ENCODE assay signal across 16 cellular contexts in genomic region chr1:157106813-157107189, GRCh38. TPM values are rescaled to one million over a fixed set of nuclear protein-coding genes. Genes with fewer than 3 reads are reported as not detected.
DNase-seq lines count a peak whose midpoint lies in the region; ATAC-seq, FAIRE-seq and TF ChIP-seq lines count a peak whose summit lies in the region.
"Had no signal": no experiment of that assay in that cellular context is flagged by ENCODE, and none has a peak within 500 bp of the region (broad histone marks: within the 10 kb centered on the region; RNA-seq: fewer than 3 reads in every experiment).

No MANE protein-coding gene starts in this region.

- POLR2A ChIA-PET in A549 (lab: Yijun Ruan, JAX) (interaction anchor here (1.1 kb wide), 1 partner anchor 15 kb away, joined by 3 read pairs; no protein-coding TSS in a partner anchor), activated B cell treated with CpG ODN at 0.5 μM for 24 hours (lab: Charles Lee) (interaction anchor here (0.7 to 1.9 kb wide), 3 partner anchors 30 to 34 kb away, joined by 3 to 7 read pairs (median 4); partner anchors contain the start of gene ETV3)
- POLR2A ChIA-PET in naive thymus-derived CD4-positive, alpha-beta T cell (lab: Charles Lee) = no interaction called here

- H2BK12ac ChIP-seq in H9 (ENCODE audit: insufficient read length, low read depth, low read length) = no peak overlapping the region

- no peak overlapping the region for H2BK15ac ChIP-seq in H9 (ENCODE audit: low read depth, low read length)

- no peak for TF ChIP-seq RAD21 in A549 (conservative IDR thresholded peaks at IDR 0.05 in 1 of 2, IDR thresholded peaks at IDR 0.05 in 1 of 2)

- TF ChIP-seq EP300 in A549 (IDR thresholded peaks at IDR 0.05) = no peak

- no peaks in the 10 kb centered on the region for H3K79me1 ChIP-seq in H9 (ENCODE audit: insufficient read depth, low read depth, low read length, poor library complexity, severe bottlenecking)

- ATAC-seq in A549 (peak; percentile 9 to 10; a peak in 5 of 6 replicates), activated B cell treated with CpG ODN at 0.5 μM for 24 hours (ENCODE audit: low read depth) (no peak)
- ATAC-seq in naive thymus-derived CD4-positive, alpha-beta T cell = no peak

- 53% methylated on average over 6 of the region's 6 CpGs for WGBS in A549 (ENCODE audit: missing lambda C conversion rate)
- no CpG with 5 or more reads among the region's 6 CpGs for WGBS in H9 (ENCODE audit: extremely low coverage, insufficient read length, low lambda C conversion rate)

- H3K4me1 ChIP-seq in A549 (peaks cover 19% of the 10 kb centered on the region), H9 (ENCODE audit: insufficient read depth, low read length) (no peaks in the 10 kb centered on the region; the same call in 1 of the 2 replicates), neural progenitor cell (peaks cover 16% of the 10 kb centered on the region)
- no peaks in the 10 kb centered on the region for H3K4me1 ChIP-seq in naive thymus-derived CD4-positive, alpha-beta T cell (ENCODE audit: control insufficient read depth in 2 of 2, insufficient read depth in 2 of 2, low read length in 2 of 2)

- DNase-seq in A549 (ENCODE audit: low read depth in 1 of 2, low spot score in 1 of 2) (no peak), H9 (peak; percentile 15), activated B cell treated with CpG ODN at 0.5 μM for 24 hours (no peak), neural progenitor cell (ENCODE audit: low spot score) (no peak), NCI-H446 treated with DMSO at 0.1 percent for 48 hours (lab: John Stamatoyannopoulos, UW) (no peak), NCI-H1105 (lab: John Stamatoyannopoulos, UW) (no peak), H54 (ENCODE audit: insufficient read length, low spot score) (no peak)
- no peak for DNase-seq in naive thymus-derived CD4-positive, alpha-beta T cell
- DNase-seq: activated T-cell treated with anti-CD3 and anti-CD28 coated beads for 4 hours; effector CD4-positive, alpha-beta T cell; KBM-7; NCI-H1436 had no signal

- no peak overlapping the region for H2BK20ac ChIP-seq in H9 (ENCODE audit: low read depth, low read length, poor library complexity, severe bottlenecking)

- H3K9me3 ChIP-seq in A549 (no peaks in the 10 kb centered on the region), H9 (ENCODE audit: control insufficient read depth, low read depth, low read length) (no peaks in the 10 kb centered on the region), neural progenitor cell (ENCODE audit: low read depth) (no peaks in the 10 kb centered on the region)
- no peaks in the 10 kb centered on the region for H3K9me3 ChIP-seq in naive thymus-derived CD4-positive, alpha-beta T cell (ENCODE audit: control insufficient read depth in 2 of 3, low read length in 3 of 3)

- no peak overlapping the region; the same call in 1 of the 2 replicates for H3K14ac ChIP-seq in H9 (ENCODE audit: insufficient read depth, low read length)

- H3K36me3 Mint-ChIP-seq in H9 (ENCODE audit: insufficient read depth in 1 of 3, low read depth in 3 of 3) (no peaks in the 10 kb centered on the region), activated B cell treated with CpG ODN at 0.5 μM for 24 hours (ENCODE audit: low read depth) (no peaks in the 10 kb centered on the region), neural progenitor cell (no peaks in the 10 kb centered on the region)
- no peaks in the 10 kb centered on the region for H3K36me3 Mint-ChIP-seq in naive thymus-derived CD4-positive, alpha-beta T cell
- H3K36me3 Mint-ChIP-seq: activated naive CD4-positive, alpha-beta T cell treated with anti-CD3 and anti-CD28 coated beads, Interleukin-2, amount 50 U/mL, for 24 hours had no signal

- H3K27ac ChIP-seq in A549 = peak overlapping the region in 1 of 2 experiments; percentile 73; a peak in 3 of 6 replicates
- H3K27ac ChIP-seq in H9 (ENCODE audit: insufficient read length, low read depth, low read length) = no peak overlapping the region
- H3K27ac ChIP-seq in neural progenitor cell = no peak overlapping the region
- no peak overlapping the region for H3K27ac ChIP-seq in naive thymus-derived CD4-positive, alpha-beta T cell (ENCODE audit: low read depth, low read length)
- H3K27ac ChIP-seq: HL-60 had no signal

- no peaks in the 10 kb centered on the region for H3F3A ChIP-seq in neural progenitor cell (ENCODE audit: low read depth)

- H3K79me2 ChIP-seq in H9 (ENCODE audit: insufficient read depth, low read length) = no peaks in the 10 kb centered on the region
- no peaks in the 10 kb centered on the region for H3K79me2 ChIP-seq in neural progenitor cell (ENCODE audit: low read depth)

- H3T11ph ChIP-seq in H9 (ENCODE audit: low read length) = no peak overlapping the region

- H3K4me3 ChIP-seq in A549 (no peak overlapping the region), neural progenitor cell (no peak overlapping the region)
- H3K4me3 ChIP-seq in naive thymus-derived CD4-positive, alpha-beta T cell (ENCODE audit: low read length) = no peak overlapping the region

- no peak overlapping the region for H3K23ac ChIP-seq in H9 (ENCODE audit: insufficient read length, low read depth, low read length)

- H3K9ac ChIP-seq in H9 (ENCODE audit: extremely low read depth, insufficient read length, low read length) (no peak overlapping the region), neural progenitor cell (no peak overlapping the region)

- H3K4me3 Mint-ChIP-seq in H9 (no peak overlapping the region), activated B cell treated with CpG ODN at 0.5 μM for 24 hours (peak overlapping the region; percentile 26), neural progenitor cell (no peak overlapping the region)
- H3K4me3 Mint-ChIP-seq in naive thymus-derived CD4-positive, alpha-beta T cell = no peak overlapping the region
- H3K4me3 Mint-ChIP-seq: activated naive CD4-positive, alpha-beta T cell treated with anti-CD3 and anti-CD28 coated beads, Interleukin-2, amount 50 U/mL, for 24 hours had no signal

- H3K27ac Mint-ChIP-seq in H9 = no peak overlapping the region; a peak in 1 of 7 replicates
- H3K27ac Mint-ChIP-seq in activated B cell treated with CpG ODN at 0.5 μM for 24 hours = peak overlapping the region; percentile 59
- peak overlapping the region; percentile 50 for H3K27ac Mint-ChIP-seq in neural progenitor cell
- H3K27ac Mint-ChIP-seq in naive thymus-derived CD4-positive, alpha-beta T cell = peak overlapping the region in 1 of 9 donors; percentile 20
- H3K27ac Mint-ChIP-seq: activated naive CD4-positive, alpha-beta T cell treated with anti-CD3 and anti-CD28 coated beads, Interleukin-2, amount 50 U/mL, for 24 hours had no signal

- no peaks in the 10 kb centered on the region for H4K20me1 ChIP-seq in H9 (ENCODE audit: control insufficient read depth, insufficient read depth, insufficient read length)
- no peaks in the 10 kb centered on the region for H4K20me1 ChIP-seq in neural progenitor cell (ENCODE audit: low read depth)

- peak overlapping the region; percentile 52 for H3K18ac ChIP-seq in H9 (ENCODE audit: insufficient read length, low read depth, low read length)

- H3K27me3 Mint-ChIP-seq in H9 (ENCODE audit: low read depth) (peaks cover 51% of the 10 kb centered on the region), activated B cell treated with CpG ODN at 0.5 μM for 24 hours (peaks cover 40% of the 10 kb centered on the region), neural progenitor cell (ENCODE audit: insufficient read depth, low read depth) (peaks cover 31% of the 10 kb centered on the region)
- peaks cover 7 to 73% (median 36%) of the 10 kb centered on the region in 5 donors for H3K27me3 Mint-ChIP-seq in naive thymus-derived CD4-positive, alpha-beta T cell

- H3K36me3 ChIP-seq in neural progenitor cell = no peaks in the 10 kb centered on the region
- no peaks in the 10 kb centered on the region for H3K36me3 ChIP-seq in naive thymus-derived CD4-positive, alpha-beta T cell (ENCODE audit: control insufficient read depth in 2 of 3, insufficient read depth in 3 of 3, low read length in 3 of 3)

- H4K5ac ChIP-seq in H9 (ENCODE audit: insufficient read length, low read depth, low read length) = no peak overlapping the region

- no peaks in the 10 kb centered on the region for H3K23me2 ChIP-seq in H9 (ENCODE audit: insufficient read length, low read depth, low read length, poor library complexity, severe bottlenecking)

- H2AFZ ChIP-seq in H9 (ENCODE audit: low read length) (no peak overlapping the region), neural progenitor cell (replicated peaks) (no peak overlapping the region)

- H2BK120ac ChIP-seq in H9 (ENCODE audit: low read depth, low read length, poor library complexity, severe bottlenecking) = no peak overlapping the region

- TF ChIP-seq CTCF in A549 (IDR thresholded peaks at IDR 0.05) = no peak
- TF ChIP-seq CTCF in H9 (conservative IDR thresholded peaks at IDR 0.05) = no peak
- TF ChIP-seq CTCF in activated B cell treated with CpG ODN at 0.5 μM for 24 hours (IDR thresholded peaks at IDR 0.05) = no peak
- TF ChIP-seq CTCF in neural progenitor cell (IDR thresholded peaks at IDR 0.05) = no peak

- H3K27me3 ChIP-seq in H9 (ENCODE audit: insufficient read depth, low read length) = no peaks in the 10 kb centered on the region; the same call in 1 of the 2 replicates
- peaks cover 77% of the 10 kb centered on the region for H3K27me3 ChIP-seq in neural progenitor cell
- H3K27me3 ChIP-seq in naive thymus-derived CD4-positive, alpha-beta T cell (ENCODE audit: control insufficient read depth in 2 of 2, insufficient read depth in 2 of 2, low read length in 2 of 2) = peaks cover 5 to 6% of the 10 kb centered on the region in 2 donors

- FAIRE-seq in A549 (lab: Jason Lieb, UNC) = no peak
- FAIRE-seq in H54 (lab: Jason Lieb, UNC) = no peak

- H4K91ac ChIP-seq in H9 (ENCODE audit: insufficient read length, low read depth, low read length) = no peak overlapping the region

- H3K4me1 Mint-ChIP-seq in H9 (peaks cover 30 to 55% of the 10 kb centered on the region in 2 experiments), activated B cell treated with CpG ODN at 0.5 μM for 24 hours (peaks cover 26% of the 10 kb centered on the region), neural progenitor cell (peaks cover 35% of the 10 kb centered on the region)
- H3K4me1 Mint-ChIP-seq in naive thymus-derived CD4-positive, alpha-beta T cell = peaks cover 0 to 14% (median 0%) of the 10 kb centered on the region in 7 donors
- H3K4me1 Mint-ChIP-seq: activated naive CD4-positive, alpha-beta T cell treated with anti-CD3 and anti-CD28 coated beads, Interleukin-2, amount 50 U/mL, for 24 hours had no signal

- CTCF ChIA-PET in A549 (lab: Yijun Ruan, JAX) = interaction anchor here (0.9 to 11.4 kb wide), 5 partner anchors 14 to 67 kb away, joined by 3 to 104 read pairs (median 3); partner anchors contain the start of gene ETV3
- CTCF ChIA-PET in activated B cell treated with CpG ODN at 0.5 μM for 24 hours (lab: Charles Lee) = interaction anchor here (1.0 kb wide), 1 partner anchor 17 kb away, joined by 4 read pairs; no protein-coding TSS in a partner anchor
- CTCF ChIA-PET in naive thymus-derived CD4-positive, alpha-beta T cell (lab: Charles Lee) = interaction anchor here (0.6 kb wide), 1 partner anchor 385 kb away, joined by 3 read pairs; no protein-coding TSS in a partner anchor

- no peak overlapping the region for H2AK5ac ChIP-seq in H9 (ENCODE audit: insufficient read length, low read length)

- no peak overlapping the region for H3K56ac ChIP-seq in H9 (ENCODE audit: insufficient read length, low read depth, low read length)

- no peak for TF ChIP-seq POLR2A in A549 (IDR thresholded peaks at IDR 0.05; ENCODE audit: low read length)
- no peak for TF ChIP-seq POLR2A in H54 (IDR thresholded peaks at IDR 0.05; ENCODE audit: low read depth, low read length)

- no peak overlapping the region for H2BK5ac ChIP-seq in H9 (ENCODE audit: insufficient read length, low read length)

- intact Hi-C loops in activated B cell treated with CpG ODN at 0.5 μM for 24 hours (cut with micrococcal nuclease) = loop anchor here (2.0 kb wide), 1 partner anchor 32 kb away; the partner anchor contains the start of gene ETV3
- intact Hi-C loops in naive thymus-derived CD4-positive, alpha-beta T cell (cut with micrococcal nuclease) = no loop called here

- H3K4ac ChIP-seq in H9 (ENCODE audit: low read depth, low read length) = no peak overlapping the region

- H4K8ac ChIP-seq in H9 (replicated peaks; ENCODE audit: insufficient read length, low read depth, low read length) = no peak overlapping the region

- H3K9me3 Mint-ChIP-seq in H9 = no peaks in the 10 kb centered on the region; a peak in 1 of 5 replicates
- no peaks in the 10 kb centered on the region for H3K9me3 Mint-ChIP-seq in activated B cell treated with CpG ODN at 0.5 μM for 24 hours
- peaks cover 4% of the 10 kb centered on the region for H3K9me3 Mint-ChIP-seq in neural progenitor cell
- H3K9me3 Mint-ChIP-seq in naive thymus-derived CD4-positive, alpha-beta T cell = peaks cover 0 to 1% (median 0%) of the 10 kb centered on the region in 11 donors
- H3K9me3 Mint-ChIP-seq: activated naive CD4-positive, alpha-beta T cell treated with anti-CD3 and anti-CD28 coated beads, Interleukin-2, amount 50 U/mL, for 24 hours had no signal

- H3K4me2 ChIP-seq in A549 (peak overlapping the region; percentile 36; the same call in 2 of the 3 replicates), H9 (ENCODE audit: insufficient read depth, insufficient read length, low read length) (no peak overlapping the region), neural progenitor cell (no peak overlapping the region)

RNA-seq across cellular contexts. Expression of gene ETV3L, which starts 7.2 kb away (rescaled TPM):
- polyA plus RNA-seq in A549 (2011; rRNA removed) = not detected in 2 replicates
- not detected in 2 replicates for polyA plus RNA-seq in A549 (2012; cell fraction: cytosol; rRNA removed)
- not detected in 2 replicates for polyA plus RNA-seq in A549 (2012; cell fraction: nucleus; rRNA removed)
- polyA plus RNA-seq in A549 (2017; fragmentation: RNase III; extraction: RNeasy Plus Mini Kit Qiagen cat#74134 plus additional on column Dnase treatment) = not detected in 3 replicates
- polyA minus RNA-seq in A549 (2011; rRNA and poly(A)+ RNA removed) = not detected in 2 replicates
- 0.75 and 0.96 TPM in 2 replicates for total RNA-seq in H9 (2021)
- total RNA-seq in activated B cell treated with CpG ODN at 0.5 μM for 24 hours = 0.29 TPM in 1 of 2 replicates, not detected in the other
- 0.25 TPM in 1 of 2 replicates, not detected in the other for total RNA-seq in neural progenitor cell (ENCODE audit: low replicate concordance)
- total RNA-seq in naive thymus-derived CD4-positive, alpha-beta T cell = not detected
- polyA plus RNA-seq in naive thymus-derived CD4-positive, alpha-beta T cell = not detected
- total RNA-seq: fibroblast of villous mesenchyme, SK-MEL-5 had no signal

RNA-seq across cellular contexts. Expression of gene ETV3, which starts 31.4 kb away (rescaled TPM):
- polyA plus RNA-seq in A549 (2011; rRNA removed) (12.3 and 14.5 TPM in 2 replicates), A549 (2017; fragmentation: RNase III; extraction: RNeasy Plus Mini Kit Qiagen cat#74134 plus additional on column Dnase treatment) (10.2 to 11.1 TPM (median 11.1 TPM) in 3 replicates)
- 3.5 and 3.9 TPM in 2 replicates for polyA plus RNA-seq in A549 (2012; cell fraction: cytosol; rRNA removed)
- polyA plus RNA-seq in A549 (2012; cell fraction: nucleus; rRNA removed) = 3.6 and 5.2 TPM in 2 replicates
- 27.8 and 30.7 TPM in 2 replicates for polyA minus RNA-seq in A549 (2011; rRNA and poly(A)+ RNA removed)
- total RNA-seq in H9 (2021) (36.3 and 36.4 TPM in 2 replicates), activated B cell treated with CpG ODN at 0.5 μM for 24 hours (26.6 and 31.3 TPM in 2 replicates), neural progenitor cell (ENCODE audit: low replicate concordance) (13.7 and 19.5 TPM in 2 replicates)
- 10 to 100 TPM; 31.5 to 72.4 (median 53.3) TPM for total RNA-seq in naive thymus-derived CD4-positive, alpha-beta T cell
- polyA plus RNA-seq in naive thymus-derived CD4-positive, alpha-beta T cell = 1 to 10 TPM; 4.5 to 5.7 TPM

Comparison
In these comparisons a context has a peak if more than half of its experiments do, and no peak if none do; other contexts are left out.
1. ATAC-seq: peak in A549 (2 of 2); none in activated B cell treated with CpG ODN at 0.5 μM for 24 hours (single experiment) and naive thymus-derived CD4-positive, alpha-beta T cell (single experiment).
2. H3K27ac Mint-ChIP-seq: peak in activated B cell treated with CpG ODN at 0.5 μM for 24 hours (single experiment) and neural progenitor cell (single experiment); none in H9 (0 of 3).